8 cellular contexts compared by ENCODE assay signal in the genomic region with DNA sequence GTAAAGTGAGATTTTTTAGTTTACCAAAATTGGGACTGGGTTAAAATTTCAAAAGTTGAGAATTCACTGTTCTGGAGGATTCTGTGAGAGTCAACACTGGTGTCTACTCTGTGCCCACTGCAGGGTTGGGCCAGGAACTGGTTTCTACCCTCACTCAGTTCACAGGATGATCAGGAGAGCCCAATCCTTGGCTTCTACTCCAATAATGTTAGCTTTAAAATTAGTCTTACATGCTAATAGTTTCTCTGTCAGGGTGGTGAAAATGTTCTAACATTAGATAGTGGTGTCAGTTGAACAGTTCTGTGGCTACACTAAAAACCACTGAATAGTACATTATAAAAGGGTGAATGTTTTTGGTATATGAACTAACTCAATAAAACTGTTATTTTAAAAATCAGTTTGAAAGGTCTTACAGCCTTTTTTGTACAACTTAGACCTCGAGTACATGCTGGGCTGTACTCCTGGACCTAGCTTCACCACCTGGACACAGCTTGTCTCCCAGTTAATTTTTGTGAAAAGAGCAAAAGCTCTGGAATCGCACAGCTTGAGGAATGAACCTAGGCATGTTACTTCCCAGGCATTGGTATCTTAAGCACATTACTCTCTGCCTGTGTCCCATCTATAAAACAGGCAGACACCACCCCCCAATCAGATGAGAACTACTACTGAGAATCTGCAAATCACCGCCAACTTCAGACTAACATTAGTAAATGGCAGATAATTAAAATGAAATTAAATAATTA. TPM values are rescaled to one million over a fixed set of nuclear protein-coding genes. Genes with fewer than 3 reads are reported as not detected.
DNase-seq lines count a peak whose midpoint lies in the region; ATAC-seq, FAIRE-seq and TF ChIP-seq lines count a peak whose summit lies in the region.

No MANE protein-coding gene starts in this region.

- H3K27ac Mint-ChIP-seq in naive thymus-derived CD4-positive, alpha-beta T cell: no peak overlapping the region

- H4K20me1 ChIP-seq in IMR-90 (ENCODE audit: insufficient read depth, low read length) (no peaks in the 10 kb centered on the region), mammary epithelial cell (ENCODE audit: insufficient read depth, low read length) (no peaks in the 10 kb centered on the region), keratinocyte (ENCODE audit: control insufficient read depth, extremely low read depth, insufficient read depth, low read length) (no peaks in the 10 kb centered on the region)

- H4K91ac ChIP-seq in IMR-90 (ENCODE audit: insufficient read depth, low read depth, low read length): peak overlapping the region; percentile 75

- H3K4me3 Mint-ChIP-seq in naive thymus-derived CD4-positive, alpha-beta T cell: no peak overlapping the region

- peak overlapping the region; percentile 72; the same call in 1 of the 3 replicates for H2BK15ac ChIP-seq in IMR-90 (ENCODE audit: low read depth, low read length)

- H3K4me2 ChIP-seq in IMR-90 (ENCODE audit: low read depth, low read length) (peak overlapping the region; percentile 26), mammary epithelial cell (ENCODE audit: insufficient read depth, low read depth, low read length) (peak overlapping the region; percentile 51), keratinocyte (ENCODE audit: control insufficient read depth, extremely low read depth, insufficient read depth, low read depth, low read length) (peak overlapping the region; percentile 64)

- TF ChIP-seq CTCF in IMR-90 (conservative IDR thresholded peaks at IDR 0.05; ENCODE audit: low read depth, low read length) (no peak), mammary epithelial cell (conservative IDR thresholded peaks at IDR 0.05 in 1 of 2, IDR thresholded peaks at IDR 0.05 in 1 of 2; ENCODE audit: extremely low read depth in 1 of 2, insufficient read depth in 1 of 2, low read depth in 1 of 2, low read length in 2 of 2) (no peak), keratinocyte (optimal IDR thresholded peaks at IDR 0.05 in 1 of 3, IDR thresholded peaks at IDR 0.05 in 1 of 3, conservative IDR thresholded peaks at IDR 0.05 in 1 of 3; ENCODE audit: extremely low read depth in 1 of 3, insufficient read depth in 2 of 3, low read length in 3 of 3) (no peak), stomach (IDR thresholded peaks at IDR 0.05) (no peak), dorsolateral prefrontal cortex (IDR thresholded peaks at IDR 0.05 in 54 of 56, conservative IDR thresholded peaks at IDR 0.05 in 2 of 56; ENCODE audit: low read depth in 1 of 56, partially characterized antibody in 56 of 56) (no peak)

- H3K4ac ChIP-seq in IMR-90 (ENCODE audit: low read depth, low read length): peak overlapping the region; percentile 78

- H3K79me1 ChIP-seq in IMR-90 (ENCODE audit: low read depth in 1 of 2, low read length in 2 of 2): peaks cover 30 to 66% of the 10 kb centered on the region in 2 experiments

- BruUV-seq in IMR-90 (replicated peaks; lab: Mats Ljungman, UMichigan) (no TSS peak), mammary epithelial cell (replicated peaks; lab: Mats Ljungman, UMichigan) (TSS peak; percentile 95)

- H2BK120ac ChIP-seq in IMR-90 (ENCODE audit: low read depth, low read length): peak overlapping the region; percentile 87

- H2AFZ ChIP-seq in IMR-90 (replicated peaks; ENCODE audit: low read length, poor library complexity): no peak overlapping the region
- peak overlapping the region; percentile 7 for H2AFZ ChIP-seq in mammary epithelial cell (ENCODE audit: low read depth, low read length)
- peak overlapping the region; percentile 45 for H2AFZ ChIP-seq in keratinocyte (ENCODE audit: control insufficient read depth, low read length)

- in situ Hi-C loops in IMR-90 (cut with MboI; ENCODE audit: low sequenced_read_pairs): no loop called here
- in situ Hi-C loops in mammary epithelial cell (cut with MboI; ENCODE audit: low sequenced_read_pairs in 2 of 2): no loop called here

- H3K18ac ChIP-seq in IMR-90 (ENCODE audit: low read depth, low read length): peak overlapping the region; percentile 86

- POLR2A ChIA-PET in IMR-90 (lab: Charles Lee; ENCODE audit: unreplicated experiment): interaction anchor here (0.5 kb wide), 1 partner anchor 1080 kb away, joined by 9 read pairs; no protein-coding TSS in a partner anchor
- POLR2A ChIA-PET in naive thymus-derived CD4-positive, alpha-beta T cell (lab: Charles Lee): no interaction called here

- H3K4me1 Mint-ChIP-seq in naive thymus-derived CD4-positive, alpha-beta T cell: peaks cover 8 to 46% (median 19%) of the 10 kb centered on the region in 7 donors

- H3K9me3 ChIP-seq in IMR-90 (ENCODE audit: control insufficient read depth, insufficient read depth, low read length) (no peaks in the 10 kb centered on the region), mammary epithelial cell (replicated peaks; ENCODE audit: insufficient read depth, low read length) (no peaks in the 10 kb centered on the region), keratinocyte (ENCODE audit: control insufficient read depth, low read depth, low read length) (no peaks in the 10 kb centered on the region), stomach (no peaks in the 10 kb centered on the region)
- no peaks in the 10 kb centered on the region for H3K9me3 ChIP-seq in naive thymus-derived CD4-positive, alpha-beta T cell (ENCODE audit: control insufficient read depth in 2 of 3, low read length in 3 of 3)

- CTCF ChIA-PET in IMR-90 (lab: Yijun Ruan, JAX) (no interaction called here), mammary epithelial cell (lab: Charles Lee; ENCODE audit: low non-redundant PET) (no interaction called here)
- CTCF ChIA-PET in naive thymus-derived CD4-positive, alpha-beta T cell (lab: Charles Lee): interaction anchor here (0.6 kb wide), 1 partner anchor 162 kb away, joined by 3 read pairs; no protein-coding TSS in a partner anchor

- ATAC-seq in IMR-90 (ENCODE audit: low read depth): peak; percentile 38
- ATAC-seq in HG02973 (IDR thresholded peaks at IDR 0.05; ENCODE audit: unreplicated experiment): no peak
- no peak for ATAC-seq in naive thymus-derived CD4-positive, alpha-beta T cell

- FAIRE-seq in keratinocyte (lab: Jason Lieb, UNC): no peak

- dilution Hi-C loops in IMR-90 (cut with HindIII; ENCODE audit: low sequenced_read_pairs, unreplicated experiment): no loop called here
- dilution Hi-C loops in mammary epithelial cell (cut with HindIII; ENCODE audit: low sequenced_read_pairs): no loop called here
- dilution Hi-C loops in keratinocyte (cut with MboI; ENCODE audit: extremely low pct_ligation_motif_present, low sequenced_read_pairs): no loop called here

- intact Hi-C loops in IMR-90 (cut with micrococcal nuclease) (loop anchor here (2.0 kb wide), 1 partner anchor 45 kb away; the partner anchor contains the start of gene ACVR1), mammary epithelial cell (cut with micrococcal nuclease) (loop anchor here (2.0 kb wide), 1 partner anchor 47 kb away; no protein-coding TSS in a partner anchor), stomach (cut with DNase I; ENCODE audit: low total_unique reads) (no loop called here), dorsolateral prefrontal cortex (cut with DNase I) (no loop called here)
- intact Hi-C loops in naive thymus-derived CD4-positive, alpha-beta T cell (cut with micrococcal nuclease): no loop called here

- H3K23ac ChIP-seq in IMR-90 (ENCODE audit: low read depth, low read length): peak overlapping the region; percentile 82; the same call in 1 of the 2 replicates

- peak overlapping the region; percentile 92; the same call in 1 of the 2 replicates for H3K27ac ChIP-seq in IMR-90 (ENCODE audit: insufficient read depth, low read length)
- H3K27ac ChIP-seq in mammary epithelial cell (ENCODE audit: insufficient read depth, low read depth, low read length): peak overlapping the region; percentile 92
- peak overlapping the region; percentile 92 for H3K27ac ChIP-seq in keratinocyte (ENCODE audit: control insufficient read depth, insufficient read depth, low read length)
- peak overlapping the region in 3 of 5 donors; percentile 48 to 62 (median 59) for H3K27ac ChIP-seq in stomach
- peak overlapping the region in 11 of 59 donors; percentile 3 to 59 (median 36) for H3K27ac ChIP-seq in dorsolateral prefrontal cortex
- H3K27ac ChIP-seq in naive thymus-derived CD4-positive, alpha-beta T cell (ENCODE audit: low read depth, low read length): no peak overlapping the region

- no peak for TF ChIP-seq EP300 in stomach (IDR thresholded peaks at IDR 0.05)

- H3K4me3 ChIP-seq in IMR-90 (ENCODE audit: insufficient read depth, low read depth, low read length) (no peak overlapping the region), mammary epithelial cell (replicated peaks in 1 of 3; ENCODE audit: insufficient read depth in 1 of 3, low read depth in 2 of 3, low read length in 3 of 3) (no peak overlapping the region), keratinocyte (ENCODE audit: control insufficient read depth in 2 of 3, extremely low read depth in 1 of 3, insufficient read depth in 2 of 3, low read depth in 1 of 3, low read length in 3 of 3) (no peak overlapping the region), stomach (no peak overlapping the region), dorsolateral prefrontal cortex (no peak overlapping the region)
- no peak overlapping the region for H3K4me3 ChIP-seq in naive thymus-derived CD4-positive, alpha-beta T cell (ENCODE audit: low read length)

- H2BK5ac ChIP-seq in IMR-90 (ENCODE audit: low read depth, low read length, poor library complexity, severe bottlenecking): peak overlapping the region; percentile 58

- H3K79me2 ChIP-seq in mammary epithelial cell (ENCODE audit: insufficient read depth, low read length) (peaks cover 48% of the 10 kb centered on the region), keratinocyte (ENCODE audit: control insufficient read depth, insufficient read depth, low read length) (peaks cover 22% of the 10 kb centered on the region)

- peak overlapping the region in 1 of 2 experiments; percentile 64; a peak in 2 of 4 replicates for H4K8ac ChIP-seq in IMR-90 (ENCODE audit: low read depth in 2 of 2, low read length in 2 of 2)

- no peaks in the 10 kb centered on the region for H3K27me3 Mint-ChIP-seq in naive thymus-derived CD4-positive, alpha-beta T cell

- H3K27me3 ChIP-seq in IMR-90 (ENCODE audit: control insufficient read depth, insufficient read depth, low read length) (no peaks in the 10 kb centered on the region), mammary epithelial cell (ENCODE audit: insufficient read depth, low read length) (no peaks in the 10 kb centered on the region), keratinocyte (ENCODE audit: control insufficient read depth, extremely low read depth, insufficient read depth, low read length) (no peaks in the 10 kb centered on the region), stomach (no peaks in the 10 kb centered on the region), dorsolateral prefrontal cortex (no peaks in the 10 kb centered on the region)
- no peaks in the 10 kb centered on the region for H3K27me3 ChIP-seq in naive thymus-derived CD4-positive, alpha-beta T cell (ENCODE audit: control insufficient read depth in 2 of 2, insufficient read depth in 2 of 2, low read length in 2 of 2)

- 93% methylated on average over 2 of the region's 3 CpGs; no CpG with 5 or more reads in 1 of the 2 experiments for WGBS in IMR-90 (ENCODE audit: extremely low coverage in 2 of 2, insufficient read length in 1 of 2), 2 experiments
- 93% methylated on average over 3 of the region's 3 CpGs for WGBS in mammary epithelial cell (ENCODE audit: low coverage, missing lambda C conversion rate)
- 88 to 92% (median 88%) methylated on average over 3 of the region's 3 CpGs for WGBS in stomach, 5 donors

- DNase-seq in IMR-90: no peak
- DNase-seq in mammary epithelial cell: no peak
- no peak for DNase-seq in keratinocyte (ENCODE audit: low read depth, low spot score)
- no peak for DNase-seq in stomach
- no peak for DNase-seq in dorsolateral prefrontal cortex
- DNase-seq in naive thymus-derived CD4-positive, alpha-beta T cell: no peak
- no peak for DNase-seq in HUDEP-2 (lab: John Stamatoyannopoulos, UW; ENCODE audit: unreplicated experiment in 76 of 76)

- 0 out of 2 replicates have a peak, but pooled peaks cover 1% of the 10 kb centered on the region for H3K36me3 ChIP-seq in IMR-90 (ENCODE audit: control insufficient read depth, insufficient read depth, low read length)
- H3K36me3 ChIP-seq in mammary epithelial cell (ENCODE audit: insufficient read depth, low read length): no peaks in the 10 kb centered on the region
- H3K36me3 ChIP-seq in keratinocyte (ENCODE audit: control insufficient read depth in 2 of 2, extremely low read depth in 1 of 2, insufficient read depth in 2 of 2, low read length in 2 of 2): peaks cover 0 to 4% of the 10 kb centered on the region in 2 experiments
- no peaks in the 10 kb centered on the region for H3K36me3 ChIP-seq in stomach
- H3K36me3 ChIP-seq in naive thymus-derived CD4-positive, alpha-beta T cell (ENCODE audit: control insufficient read depth in 2 of 3, insufficient read depth in 3 of 3, low read length in 3 of 3): no peaks in the 10 kb centered on the region

- TF ChIP-seq RAD21 in IMR-90 (IDR thresholded peaks at IDR 0.05; ENCODE audit: low read length): no peak

- peak overlapping the region; percentile 86 for H3K14ac ChIP-seq in IMR-90 (replicated peaks; ENCODE audit: low read depth, low read length)

- H3K36me3 Mint-ChIP-seq in naive thymus-derived CD4-positive, alpha-beta T cell: peaks cover 0 to 25% (median 19%) of the 10 kb centered on the region in 5 donors

- no peak overlapping the region for H3K56ac ChIP-seq in IMR-90 (ENCODE audit: extremely low read depth, insufficient read depth, low read length)

- peaks cover 11% of the 10 kb centered on the region for H3K4me1 ChIP-seq in IMR-90 (ENCODE audit: control insufficient read depth, insufficient read depth, low read length)
- peaks cover 17% of the 10 kb centered on the region for H3K4me1 ChIP-seq in mammary epithelial cell (ENCODE audit: insufficient read depth, low read length)
- H3K4me1 ChIP-seq in keratinocyte (ENCODE audit: control insufficient read depth, extremely low read depth, insufficient read depth, low read length): peaks cover 13% of the 10 kb centered on the region
- H3K4me1 ChIP-seq in stomach: peaks cover 9 to 31% (median 16%) of the 10 kb centered on the region in 4 donors
- peaks cover 0 to 4% of the 10 kb centered on the region in 2 donors for H3K4me1 ChIP-seq in naive thymus-derived CD4-positive, alpha-beta T cell (ENCODE audit: control insufficient read depth in 2 of 2, insufficient read depth in 2 of 2, low read length in 2 of 2)

- peaks cover 0 to 5% (median 0%) of the 10 kb centered on the region in 11 donors for H3K9me3 Mint-ChIP-seq in naive thymus-derived CD4-positive, alpha-beta T cell

- no peak overlapping the region for H2AK9ac ChIP-seq in IMR-90 (replicated peaks; ENCODE audit: low read depth, low read length, poor library complexity)

- no peak overlapping the region for H3K9ac ChIP-seq in IMR-90 (ENCODE audit: low read depth, low read length)
- H3K9ac ChIP-seq in mammary epithelial cell (ENCODE audit: insufficient read depth, low read length): peak overlapping the region; percentile 11
- peak overlapping the region; percentile 64 for H3K9ac ChIP-seq in keratinocyte (ENCODE audit: control insufficient read depth, extremely low read depth, insufficient read depth, low read length)

- H2AK5ac ChIP-seq in IMR-90 (ENCODE audit: low read depth, low read length): peak overlapping the region; percentile 75

- peak overlapping the region; percentile 97 for H2BK20ac ChIP-seq in IMR-90 (ENCODE audit: low read depth, low read length)

- no peak for TF ChIP-seq POLR2A in IMR-90 (IDR thresholded peaks at IDR 0.05; ENCODE audit: low read depth, low read length)
- no peak for TF ChIP-seq POLR2A in stomach (IDR thresholded peaks at IDR 0.05)

- H4K5ac ChIP-seq in IMR-90 (ENCODE audit: low read depth, low read length): peak overlapping the region; percentile 65

- H3K9me1 ChIP-seq in IMR-90 (ENCODE audit: insufficient read depth, low read length) (peaks cover 15% of the 10 kb centered on the region), keratinocyte (ENCODE audit: control insufficient read depth, extremely low read depth, insufficient read depth, low read length) (no peaks in the 10 kb centered on the region)

RNA-seq across cellular contexts. Expression of gene ACVR1, which starts 44.4 kb away (rescaled TPM):
- total RNA-seq in IMR-90 (2012; rRNA removed) (21.1 and 24.2 TPM in 2 replicates), mammary epithelial cell (10 to 100 TPM; 35.1 to 41.2 TPM), stomach (10 to 100 TPM in 3 of 5 donors, 1 to 10 TPM in 2; 2.3 to 32.1 (median 18.4) TPM), dorsolateral prefrontal cortex (10 to 100 TPM; 12.1 to 49.9 (median 22.3) TPM)
- polyA plus RNA-seq in IMR-90 (2012; rRNA removed) (32.0 and 40.8 TPM in 2 replicates), mammary epithelial cell (17.1 TPM), keratinocyte (25.5 to 37.7 TPM (median 30.8 TPM) in 3 replicates), stomach (1 to 10 TPM; 3.7 to 5.6 (median 5.5) TPM)
- polyA plus RNA-seq in IMR-90 (2012; cell fraction: cytosol; rRNA removed): 24.3 and 50.9 TPM in 2 replicates
- polyA plus RNA-seq in IMR-90 (2012; cell fraction: nucleus; rRNA removed; ENCODE audit: low replicate concordance): 13.1 and 33.6 TPM in 2 replicates
- polyA minus RNA-seq in mammary epithelial cell (57.2 TPM), keratinocyte (33.4 to 59.2 TPM (median 36.1 TPM) in 3 replicates)
- polyA plus RNA-seq in keratinocyte (2011; ENCODE audit: low read depth): 10.2 TPM
- polyA plus RNA-seq in keratinocyte (2011; cell fraction: cytosol; rRNA removed): 17.4 and 27.5 TPM in 2 replicates
- 68.9 and 70.9 TPM in 2 replicates for polyA plus RNA-seq in keratinocyte (2011; cell fraction: nucleus; rRNA removed)
- 18.8 and 24.7 TPM in 2 replicates for polyA plus RNA-seq in keratinocyte (2012; ENCODE audit: low replicate concordance)
- polyA minus RNA-seq in keratinocyte (2011; cell fraction: cytosol; rRNA and poly(A)+ RNA removed): 13.8 TPM
- 36.6 and 71.1 TPM in 2 replicates for polyA minus RNA-seq in keratinocyte (2011; cell fraction: nucleus; rRNA and poly(A)+ RNA removed)
- total RNA-seq in naive thymus-derived CD4-positive, alpha-beta T cell: 10 to 100 TPM; 13.3 to 42.0 (median 20.6) TPM
- polyA plus RNA-seq in naive thymus-derived CD4-positive, alpha-beta T cell: 1 to 10 TPM; 6.0 to 7.1 TPM

Comparison
In these comparisons a context has a peak if more than half of its experiments do, and no peak if none do; other contexts are left out.
1. intact Hi-C loops: an anchor here in IMR-90 (2.0 kb wide) and mammary epithelial cell (2.0 kb wide); none called in stomach, dorsolateral prefrontal cortex and naive thymus-derived CD4-positive, alpha-beta T cell.